In genomic region chr18:74281639-74282358, GRCh38 we compare ENCODE assay signal across 10 cellular contexts. TPM values are rescaled to one million over a fixed set of nuclear protein-coding genes. Genes with fewer than 3 reads are reported as not detected.
DNase-seq lines count a peak whose midpoint lies in the region; ATAC-seq, FAIRE-seq and TF ChIP-seq lines count a peak whose summit lies in the region.
"Had no signal": no experiment of that assay in that cellular context is flagged by ENCODE, and none has a peak within 500 bp of the region (broad histone marks: within the 10 kb centered on the region; RNA-seq: fewer than 3 reads in every experiment).

No MANE protein-coding gene starts in this region.

- POLR2A ChIA-PET in K562 (lab: Yijun Ruan, JAX) (no interaction called here), HepG2 (lab: Yijun Ruan, JAX) (no interaction called here)

- no peaks in the 10 kb centered on the region for H3K9me1 ChIP-seq in K562 (ENCODE audit: control insufficient read depth, insufficient read depth, low read length)

- TF ChIP-seq CTCF in K562 (IDR thresholded peaks at IDR 0.05 in 2 of 3, conservative IDR thresholded peaks at IDR 0.05 in 1 of 3; ENCODE audit: insufficient read depth in 2 of 3, low read depth in 1 of 3, low read length in 3 of 3), result no peak
- no peak for TF ChIP-seq CTCF in HepG2 (CRISPR knock-in tag; IDR thresholded peaks at IDR 0.05)

- no peak overlapping the region for H3K4me2 ChIP-seq in K562 (ENCODE audit: insufficient read depth, low read length)
- H3K4me2 ChIP-seq in HepG2 (ENCODE audit: low read depth, low read length), result peak overlapping the region; percentile 83

- CTCF ChIA-PET in K562 (lab: Yijun Ruan, JAX; ENCODE audit: low intra/inter-chr PET ratio) (no interaction called here), HepG2 (lab: Yijun Ruan, JAX; ENCODE audit: low intra/inter-chr PET ratio, low total read pairs) (no interaction called here)

- TF ChIP-seq POLR2A in K562 (conservative IDR thresholded peaks at IDR 0.05), result no peak
- TF ChIP-seq POLR2A in HepG2 (IDR thresholded peaks at IDR 0.05; ENCODE audit: insufficient read depth in 1 of 2, low read depth in 2 of 2, low read length in 2 of 2), result peak in 1 of 2 experiments; percentile 23; a peak in 1 of 4 replicates

- intact Hi-C loops in K562 (cut with micrococcal nuclease) (no loop called here), HepG2 (cut with micrococcal nuclease; ENCODE audit: unreplicated experiment) (no loop called here)

- no TSS peak for BruUV-seq in K562 (replicated peaks; lab: Mats Ljungman, UMichigan)
- BruUV-seq in HepG2 (replicated peaks; lab: Mats Ljungman, UMichigan), result no TSS peak

- TF ChIP-seq EP300 in K562 (IDR thresholded peaks at IDR 0.05; ENCODE audit: low read length) (no peak), HepG2 (IDR thresholded peaks at IDR 0.05; ENCODE audit: low read depth in 2 of 2, low read length in 2 of 2) (peak in 1 of 2 experiments; percentile 48; a peak in 1 of 4 replicates), HepG2 (CRISPR knock-in tag; IDR thresholded peaks at IDR 0.05; ENCODE audit: borderline replicate concordance) (no peak)

- H3K27me3 ChIP-seq in K562 (ENCODE audit: control insufficient read depth in 2 of 2, insufficient read depth in 2 of 2, low read length in 2 of 2) (no peaks in the 10 kb centered on the region), HepG2 (ENCODE audit: control insufficient read depth in 1 of 2, insufficient read depth in 2 of 2, low read length in 2 of 2) (no peaks in the 10 kb centered on the region), subcutaneous abdominal adipose tissue (ENCODE audit: control insufficient read depth in 5 of 5, insufficient read depth in 4 of 5, low read length in 5 of 5) (no peaks in the 10 kb centered on the region)

- H3K36me3 ChIP-seq in K562 (ENCODE audit: control insufficient read depth, insufficient read depth, low read length) (no peaks in the 10 kb centered on the region), HepG2 (replicated peaks in 1 of 2; ENCODE audit: control insufficient read depth in 1 of 2, insufficient read depth in 2 of 2, low read length in 2 of 2) (0 out of 5 replicates have a peak, but pooled peaks cover 0 to 4% of the 10 kb centered on the region in 2 experiments), subcutaneous abdominal adipose tissue (ENCODE audit: control insufficient read depth in 5 of 5, insufficient read depth in 5 of 5, low read length in 5 of 5) (peaks cover 0 to 13% (median 3%) of the 10 kb centered on the region in 5 donors)

- H2AFZ ChIP-seq in K562 (ENCODE audit: low read depth, low read length), result 0 out of 2 replicates have a peak overlapping the region, but pooled peaks have one; percentile 45
- no peak overlapping the region for H2AFZ ChIP-seq in HepG2 (ENCODE audit: low read length)

- H3K9ac ChIP-seq in K562 (ENCODE audit: insufficient read depth in 1 of 2, low read depth in 2 of 2, low read length in 2 of 2) (no peak overlapping the region), HepG2 (ENCODE audit: insufficient read depth, low read depth, low read length) (peak overlapping the region; percentile 54), subcutaneous abdominal adipose tissue (ENCODE audit: low read length in 5 of 5) (peak overlapping the region in 4 of 5 donors; percentile 39 to 82 (median 58))

- ATAC-seq in K562 (no peak), HepG2 (peak; percentile 86), GM18498 (IDR thresholded peaks at IDR 0.05; ENCODE audit: unreplicated experiment) (no peak)

- DNase-seq in NCI-H345 (lab: John Stamatoyannopoulos, UW) (peak; percentile 58), NCI-H345 treated with DMSO at 0.1 percent for 48 hours (lab: John Stamatoyannopoulos, UW; ENCODE audit: unreplicated experiment) (no peak), K562 (ENCODE audit: extremely low read depth in 1 of 4, low spot score in 3 of 4) (no peak), HepG2 (ENCODE audit: low spot score) (peak; percentile 81), iPS-NIHi11 (ENCODE audit: low spot score) (no peak), NCI-H1417 treated with DMSO at 0.1 percent for 48 hours (lab: John Stamatoyannopoulos, UW) (no peak)
- DNase-seq: Kasumi-1 had no signal

- H3K27ac ChIP-seq in K562 (ENCODE audit: extremely low read depth, low read depth, low read length) (no peak overlapping the region), HepG2 (ENCODE audit: extremely low read length, insufficient read depth, low read length) (peak overlapping the region; percentile 84), subcutaneous abdominal adipose tissue (ENCODE audit: low read depth, low read length) (peak overlapping the region; percentile 95)

- 25% methylated on average over 4 of the region's 5 CpGs for WGBS in K562 (ENCODE audit: insufficient coverage, low coverage, missing lambda C conversion rate)
- 5% methylated on average over 5 of the region's 5 CpGs for WGBS in HepG2 (ENCODE audit: low lambda C conversion rate)

- no peak for TF ChIP-seq RAD21 in K562 (CRISPR knock-in tag; conservative IDR thresholded peaks at IDR 0.05 in 1 of 2, IDR thresholded peaks at IDR 0.05 in 1 of 2)
- no peak for TF ChIP-seq RAD21 in HepG2 (CRISPR knock-in tag; IDR thresholded peaks at IDR 0.05)

- H3K4me1 ChIP-seq in K562 (replicated peaks in 1 of 2; ENCODE audit: control insufficient read depth in 2 of 2, insufficient read depth in 2 of 2, low read length in 2 of 2) (no peaks in the 10 kb centered on the region; a peak in 1 of 5 replicates), HepG2 (ENCODE audit: insufficient read depth, low read length) (peaks cover 94% of the 10 kb centered on the region), subcutaneous abdominal adipose tissue (ENCODE audit: control insufficient read depth in 5 of 5, insufficient read depth in 5 of 5, low read length in 5 of 5) (peaks cover 26 to 85% (median 83%) of the 10 kb centered on the region in 5 donors)

- FAIRE-seq in K562 (lab: Jason Lieb, UNC) (no peak), HepG2 (lab: Jason Lieb, UNC) (peak; percentile 4)
- FAIRE-seq: GM18507 had no signal

- no peak overlapping the region for H3K4me3 ChIP-seq in K562
- peak overlapping the region in 2 of 3 experiments; percentile 24 to 59; a peak in 3 of 6 replicates for H3K4me3 ChIP-seq in HepG2 (replicated peaks in 1 of 3; ENCODE audit: insufficient read depth in 1 of 3, low read depth in 2 of 3, low read length in 3 of 3)
- no peak overlapping the region for H3K4me3 ChIP-seq in subcutaneous abdominal adipose tissue (ENCODE audit: low read depth in 1 of 5, low read length in 5 of 5)

- H4K20me1 ChIP-seq in K562 (replicated peaks; ENCODE audit: control insufficient read depth, insufficient read depth, low read length) (no peaks in the 10 kb centered on the region), HepG2 (ENCODE audit: insufficient read depth, low read length) (peaks cover 4% of the 10 kb centered on the region; the same call in 1 of the 2 replicates)

- no peaks in the 10 kb centered on the region for H3K79me2 ChIP-seq in K562 (ENCODE audit: control insufficient read depth, insufficient read depth, low read length)
- peaks cover 98% of the 10 kb centered on the region for H3K79me2 ChIP-seq in HepG2 (ENCODE audit: insufficient read depth, low read length)

- in situ Hi-C loops in K562 (cut with MboI) (no loop called here), HepG2 (cut with HindIII; ENCODE audit: extremely low pct_ligation_motif_present, low pct_unique_long_range_greater_than_20kb) (loop anchor here (5.0 to 25.0 kb wide), 2 partner anchors 44 to 931 kb away; partner anchors contain the start of genes PTGR3 and TSHZ1)

- no peaks in the 10 kb centered on the region for H3K9me3 ChIP-seq in K562 (replicated peaks; ENCODE audit: control insufficient read depth, insufficient read depth, low read depth, low read length)
- H3K9me3 ChIP-seq in HepG2 (ENCODE audit: low read length), result no peaks in the 10 kb centered on the region
- no peaks in the 10 kb centered on the region for H3K9me3 ChIP-seq in subcutaneous abdominal adipose tissue (ENCODE audit: control insufficient read depth in 5 of 5, low read length in 5 of 5)

RNA-seq across cellular contexts. Expression of gene CYB5A, which starts 10.0 kb away (rescaled TPM):
- total RNA-seq in K562 (2011; cell fraction: chromatin; rRNA removed; ENCODE audit: low replicate concordance), result 4.1 and 4.8 TPM in 2 replicates
- total RNA-seq in K562 (2011; cell fraction: nucleolus; rRNA removed), result 2.8 and 3.6 TPM in 2 replicates
- 7.7 and 8.2 TPM in 2 replicates for total RNA-seq in K562 (2011; cell fraction: nucleoplasm; rRNA removed)
- 14.0 and 14.5 TPM in 2 replicates for total RNA-seq in K562 (2014; rRNA removed)
- total RNA-seq in K562 (2014; rRNA removed; fragmentation: Illumina TruSeq; extraction: Trizol), result 14.0 and 15.0 TPM in 2 replicates
- total RNA-seq in K562 (2015; rRNA removed; fragmentation: Illumina TruSeq; extraction: Trizol), result 15.8 and 16.3 TPM in 2 replicates
- 13.8 and 14.1 TPM in 2 replicates for total RNA-seq in K562 (2021)
- polyA plus RNA-seq in K562 (2011; rRNA removed), result 11.9 and 42.6 TPM in 2 replicates
- polyA plus RNA-seq in K562 (2011; cell fraction: cytosol; rRNA removed), result 11.2 and 59.9 TPM in 2 replicates
- 4.7 and 17.6 TPM in 2 replicates for polyA plus RNA-seq in K562 (2011; cell fraction: nucleus; rRNA removed)
- polyA plus RNA-seq in K562 (2012), result 19.8 and 33.0 TPM in 2 replicates
- 17.6 and 19.2 TPM in 2 replicates for polyA plus RNA-seq in K562 (2014; fragmentation: Illumina TruSeq; extraction: Trizol)
- polyA plus RNA-seq in K562 (2014; fragmentation: Nextera tagmentation; extraction: Ambion mirVana), result 10 to 100 TPM; 12.5 to 22.6 TPM
- 15.6 and 19.6 TPM in 2 replicates for polyA plus RNA-seq in K562 (2014; rRNA removed)
- polyA minus RNA-seq in K562 (2011; rRNA and poly(A)+ RNA removed), result 4.8 and 14.9 TPM in 2 replicates
- 3.6 and 13.6 TPM in 2 replicates for polyA minus RNA-seq in K562 (2011; cell fraction: cytosol; rRNA and poly(A)+ RNA removed)
- 2.0 and 10.0 TPM in 2 replicates for polyA minus RNA-seq in K562 (2011; cell fraction: nucleus; rRNA and poly(A)+ RNA removed)
- 356 and 411 TPM in 2 replicates for total RNA-seq in HepG2 (2016; rRNA removed; fragmentation: Illumina TruSeq; extraction: Trizol)
- total RNA-seq in HepG2 (2016; cell fraction: cytosol; rRNA removed; fragmentation: Illumina TruSeq; extraction: Trizol; ENCODE audit: low read depth), result 374 and 466 TPM in 2 replicates
- total RNA-seq in HepG2 (2016; cell fraction: insoluble cytoplasmic fraction; rRNA removed; fragmentation: Illumina TruSeq; extraction: Trizol), result 373 and 443 TPM in 2 replicates
- 360 and 432 TPM in 2 replicates for total RNA-seq in HepG2 (2016; cell fraction: membrane; rRNA removed; fragmentation: Illumina TruSeq; extraction: Trizol)
- total RNA-seq in HepG2 (2016; cell fraction: nucleus; rRNA removed; fragmentation: Illumina TruSeq; extraction: Trizol), result 129 and 140 TPM in 2 replicates
- polyA plus RNA-seq in HepG2 (2011; rRNA removed), result 215 and 233 TPM in 2 replicates
- 375 and 416 TPM in 2 replicates for polyA plus RNA-seq in HepG2 (2011; cell fraction: cytosol; rRNA removed)
- polyA plus RNA-seq in HepG2 (2011; cell fraction: nucleus; rRNA removed), result 94.1 and 130 TPM in 2 replicates
- 216 and 218 TPM in 2 replicates for polyA plus RNA-seq in HepG2 (2012)
- polyA plus RNA-seq in HepG2 (2016; cell fraction: cytosol; fragmentation: Illumina TruSeq; extraction: Trizol; ENCODE audit: low read depth), result 479 and 611 TPM in 2 replicates
- polyA plus RNA-seq in HepG2 (2016; cell fraction: insoluble cytoplasmic fraction; fragmentation: Illumina TruSeq; extraction: Trizol; ENCODE audit: low read depth), result 473 and 479 TPM in 2 replicates
- polyA plus RNA-seq in HepG2 (2016; cell fraction: membrane; fragmentation: Illumina TruSeq; extraction: Trizol; ENCODE audit: low read depth), result 378 and 460 TPM in 2 replicates
- 240 and 246 TPM in 2 replicates for polyA plus RNA-seq in HepG2 (2016; cell fraction: nucleus; fragmentation: Illumina TruSeq; extraction: Trizol; ENCODE audit: insufficient read depth, low read depth)
- polyA minus RNA-seq in HepG2 (2011; rRNA and poly(A)+ RNA removed; ENCODE audit: low replicate concordance), result 0.14 and 63.3 TPM in 2 replicates
- polyA minus RNA-seq in HepG2 (2011; cell fraction: cytosol; rRNA and poly(A)+ RNA removed), result 74.5 and 95.0 TPM in 2 replicates
- polyA minus RNA-seq in HepG2 (2011; cell fraction: nucleus; rRNA and poly(A)+ RNA removed), result 40.4 and 58.9 TPM in 2 replicates

RNA-seq across cellular contexts. Expression of gene C18orf63, which starts 33.8 kb away (rescaled TPM):
- not detected in 2 replicates for total RNA-seq in K562 (2011; cell fraction: chromatin; rRNA removed; ENCODE audit: low replicate concordance)
- not detected in 2 replicates for total RNA-seq in K562 (2011; cell fraction: nucleolus; rRNA removed)
- total RNA-seq in K562 (2011; cell fraction: nucleoplasm; rRNA removed), result not detected in 2 replicates
- total RNA-seq in K562 (2014; rRNA removed) (not detected in 2 replicates), K562 (2014; rRNA removed; fragmentation: Illumina TruSeq; extraction: Trizol) (not detected in 2 replicates), K562 (2015; rRNA removed; fragmentation: Illumina TruSeq; extraction: Trizol) (not detected in 2 replicates), K562 (2021) (not detected in 2 replicates), HepG2 (2016; rRNA removed; fragmentation: Illumina TruSeq; extraction: Trizol) (not detected in 2 replicates)
- polyA plus RNA-seq in K562 (2011; rRNA removed) (not detected in 2 replicates), K562 (2014; fragmentation: Illumina TruSeq; extraction: Trizol) (not detected in 2 replicates), K562 (2014; fragmentation: Nextera tagmentation; extraction: Ambion mirVana) (not detected), K562 (2014; rRNA removed) (not detected in 2 replicates), HepG2 (2011; rRNA removed) (0.01 TPM in 1 of 2 replicates, not detected in the other)
- polyA plus RNA-seq in K562 (2011; cell fraction: cytosol; rRNA removed), result not detected in 2 replicates
- not detected in 2 replicates for polyA plus RNA-seq in K562 (2011; cell fraction: nucleus; rRNA removed)
- not detected in 2 replicates for polyA plus RNA-seq in K562 (2012)
- not detected in 2 replicates for polyA minus RNA-seq in K562 (2011; rRNA and poly(A)+ RNA removed)
- not detected in 2 replicates for polyA minus RNA-seq in K562 (2011; cell fraction: cytosol; rRNA and poly(A)+ RNA removed)
- polyA minus RNA-seq in K562 (2011; cell fraction: nucleus; rRNA and poly(A)+ RNA removed), result not detected in 2 replicates
- total RNA-seq in HepG2 (2016; cell fraction: cytosol; rRNA removed; fragmentation: Illumina TruSeq; extraction: Trizol; ENCODE audit: low read depth), result not detected in 2 replicates
- total RNA-seq in HepG2 (2016; cell fraction: insoluble cytoplasmic fraction; rRNA removed; fragmentation: Illumina TruSeq; extraction: Trizol), result not detected in 2 replicates
- not detected in 2 replicates for total RNA-seq in HepG2 (2016; cell fraction: membrane; rRNA removed; fragmentation: Illumina TruSeq; extraction: Trizol)
- not detected in 2 replicates for total RNA-seq in HepG2 (2016; cell fraction: nucleus; rRNA removed; fragmentation: Illumina TruSeq; extraction: Trizol)
- not detected in 2 replicates for polyA plus RNA-seq in HepG2 (2011; cell fraction: cytosol; rRNA removed)
- not detected in 2 replicates for polyA plus RNA-seq in HepG2 (2011; cell fraction: nucleus; rRNA removed)
- not detected in 2 replicates for polyA plus RNA-seq in HepG2 (2012)
- polyA plus RNA-seq in HepG2 (2016; cell fraction: cytosol; fragmentation: Illumina TruSeq; extraction: Trizol; ENCODE audit: low read depth), result not detected in 2 replicates
- not detected in 2 replicates for polyA plus RNA-seq in HepG2 (2016; cell fraction: insoluble cytoplasmic fraction; fragmentation: Illumina TruSeq; extraction: Trizol; ENCODE audit: low read depth)
- not detected in 2 replicates for polyA plus RNA-seq in HepG2 (2016; cell fraction: membrane; fragmentation: Illumina TruSeq; extraction: Trizol; ENCODE audit: low read depth)
- polyA plus RNA-seq in HepG2 (2016; cell fraction: nucleus; fragmentation: Illumina TruSeq; extraction: Trizol; ENCODE audit: insufficient read depth, low read depth), result not detected in 2 replicates
- polyA minus RNA-seq in HepG2 (2011; rRNA and poly(A)+ RNA removed; ENCODE audit: low replicate concordance), result not detected in 2 replicates
- polyA minus RNA-seq in HepG2 (2011; cell fraction: cytosol; rRNA and poly(A)+ RNA removed), result not detected in 2 replicates
- polyA minus RNA-seq in HepG2 (2011; cell fraction: nucleus; rRNA and poly(A)+ RNA removed), result not detected in 2 replicates

Comparison
In these comparisons a context has a peak if more than half of its experiments do, and no peak if none do; other contexts are left out.
1. DNase-seq: peak in NCI-H345 (single experiment) and HepG2 (single experiment); none in NCI-H345 treated with DMSO at 0.1 percent for 48 hours (single experiment), K562 (0 of 4), iPS-NIHi11 (single experiment) and NCI-H1417 treated with DMSO at 0.1 percent for 48 hours (single experiment).
2. H3K4me3 ChIP-seq: peak in HepG2 (2 of 3); none in K562 (single experiment) and subcutaneous abdominal adipose tissue (0 of 5).
3. H3K9ac ChIP-seq: peak in HepG2 (single experiment) and subcutaneous abdominal adipose tissue (4 of 5); none in K562 (0 of 2).
4. RNA of gene CYB5A, which starts 10.0 kb away (total RNA-seq): 129 to 466 TPM in HepG2; 2.8 to 16.3 TPM in K562; every median in the first group is over 4 times any median in the second.